In the genomic region with DNA sequence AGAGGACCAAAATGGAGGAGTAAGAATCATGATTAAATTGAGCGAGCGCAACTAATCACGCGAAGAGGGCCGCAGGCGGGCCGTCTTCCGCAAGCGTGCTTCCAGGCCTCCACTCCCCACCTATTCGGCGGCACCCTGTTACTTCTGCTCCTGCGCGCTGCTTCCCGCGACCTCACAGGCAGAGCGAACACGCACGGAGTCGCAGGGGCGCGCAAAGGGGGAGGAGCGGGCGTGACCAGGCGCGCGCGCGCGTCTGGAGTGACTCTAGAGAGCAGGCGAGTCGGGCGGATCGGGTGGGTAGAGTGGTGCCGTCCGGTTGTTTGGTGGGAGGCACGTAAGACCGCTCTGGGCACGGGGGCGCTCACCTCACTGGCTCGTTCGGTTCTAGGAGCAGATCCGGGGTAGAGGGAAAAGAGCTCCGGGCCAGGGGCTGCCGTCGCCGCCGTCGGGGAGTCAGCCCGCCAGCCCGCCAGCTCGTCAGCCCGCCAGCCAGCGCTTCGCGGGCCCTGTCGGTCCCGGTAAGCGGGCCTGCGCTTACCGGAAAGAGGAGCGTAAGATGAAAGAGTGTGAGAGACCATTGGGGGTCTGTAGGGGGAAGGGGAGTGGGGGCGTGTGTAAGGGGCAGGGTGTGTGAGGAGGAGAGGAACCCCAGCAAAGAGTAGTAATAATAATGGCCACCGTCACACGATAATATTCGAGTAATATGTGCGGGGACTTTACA, we compare ENCODE assay signal across 1 cellular context.
TF ChIP-seq lines count a peak whose summit lies in the region.

A gene (plus strand): TSS at position 377 of the 721 bp plus-strand sequence. CDS start 4,652 bp downstream, outside the sequence.

TF ChIP-seq in HepG2, 621 proteins besides CTCF, POLR2A, EP300 and RAD21 (continued from another document and continues in another):
- TF ChIP-seq, protein P1, sequence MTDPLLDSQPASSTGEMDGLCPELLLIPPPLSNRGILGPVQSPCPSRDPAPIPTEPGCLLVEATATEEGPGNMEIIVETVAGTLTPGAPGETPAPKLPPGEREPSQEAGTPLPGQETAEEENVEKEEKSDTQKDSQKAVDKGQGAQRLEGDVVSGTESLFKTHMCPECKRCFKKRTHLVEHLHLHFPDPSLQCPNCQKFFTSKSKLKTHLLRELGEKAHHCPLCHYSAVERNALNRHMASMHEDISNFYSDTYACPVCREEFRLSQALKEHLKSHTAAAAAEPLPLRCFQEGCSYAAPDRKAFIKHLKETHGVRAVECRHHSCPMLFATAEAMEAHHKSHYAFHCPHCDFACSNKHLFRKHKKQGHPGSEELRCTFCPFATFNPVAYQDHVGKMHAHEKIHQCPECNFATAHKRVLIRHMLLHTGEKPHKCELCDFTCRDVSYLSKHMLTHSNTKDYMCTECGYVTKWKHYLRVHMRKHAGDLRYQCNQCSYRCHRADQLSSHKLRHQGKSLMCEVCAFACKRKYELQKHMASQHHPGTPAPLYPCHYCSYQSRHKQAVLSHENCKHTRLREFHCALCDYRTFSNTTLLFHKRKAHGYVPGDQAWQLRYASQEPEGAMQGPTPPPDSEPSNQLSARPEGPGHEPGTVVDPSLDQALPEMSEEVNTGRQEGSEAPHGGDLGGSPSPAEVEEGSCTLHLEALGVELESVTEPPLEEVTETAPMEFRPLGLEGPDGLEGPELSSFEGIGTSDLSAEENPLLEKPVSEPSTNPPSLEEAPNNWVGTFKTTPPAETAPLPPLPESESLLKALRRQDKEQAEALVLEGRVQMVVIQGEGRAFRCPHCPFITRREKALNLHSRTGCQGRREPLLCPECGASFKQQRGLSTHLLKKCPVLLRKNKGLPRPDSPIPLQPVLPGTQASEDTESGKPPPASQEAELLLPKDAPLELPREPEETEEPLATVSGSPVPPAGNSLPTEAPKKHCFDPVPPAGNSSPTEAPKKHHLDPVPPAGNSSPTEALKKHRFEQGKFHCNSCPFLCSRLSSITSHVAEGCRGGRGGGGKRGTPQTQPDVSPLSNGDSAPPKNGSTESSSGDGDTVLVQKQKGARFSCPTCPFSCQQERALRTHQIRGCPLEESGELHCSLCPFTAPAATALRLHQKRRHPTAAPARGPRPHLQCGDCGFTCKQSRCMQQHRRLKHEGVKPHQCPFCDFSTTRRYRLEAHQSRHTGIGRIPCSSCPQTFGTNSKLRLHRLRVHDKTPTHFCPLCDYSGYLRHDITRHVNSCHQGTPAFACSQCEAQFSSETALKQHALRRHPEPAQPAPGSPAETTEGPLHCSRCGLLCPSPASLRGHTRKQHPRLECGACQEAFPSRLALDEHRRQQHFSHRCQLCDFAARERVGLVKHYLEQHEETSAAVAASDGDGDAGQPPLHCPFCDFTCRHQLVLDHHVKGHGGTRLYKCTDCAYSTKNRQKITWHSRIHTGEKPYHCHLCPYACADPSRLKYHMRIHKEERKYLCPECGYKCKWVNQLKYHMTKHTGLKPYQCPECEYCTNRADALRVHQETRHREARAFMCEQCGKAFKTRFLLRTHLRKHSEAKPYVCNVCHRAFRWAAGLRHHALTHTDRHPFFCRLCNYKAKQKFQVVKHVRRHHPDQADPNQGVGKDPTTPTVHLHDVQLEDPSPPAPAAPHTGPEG (CRISPR knock-in tag; IDR thresholded peaks at IDR 0.05) = no peak
- TF ChIP-seq, protein P2, sequence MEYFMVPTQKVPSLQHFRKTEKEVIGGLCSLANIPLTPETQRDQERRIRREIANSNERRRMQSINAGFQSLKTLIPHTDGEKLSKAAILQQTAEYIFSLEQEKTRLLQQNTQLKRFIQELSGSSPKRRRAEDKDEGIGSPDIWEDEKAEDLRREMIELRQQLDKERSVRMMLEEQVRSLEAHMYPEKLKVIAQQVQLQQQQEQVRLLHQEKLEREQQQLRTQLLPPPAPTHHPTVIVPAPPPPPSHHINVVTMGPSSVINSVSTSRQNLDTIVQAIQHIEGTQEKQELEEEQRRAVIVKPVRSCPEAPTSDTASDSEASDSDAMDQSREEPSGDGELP (IDR thresholded peaks at IDR 0.05; ENCODE audit: borderline replicate concordance, low read depth) = no peak
- TF ChIP-seq, protein P3, sequence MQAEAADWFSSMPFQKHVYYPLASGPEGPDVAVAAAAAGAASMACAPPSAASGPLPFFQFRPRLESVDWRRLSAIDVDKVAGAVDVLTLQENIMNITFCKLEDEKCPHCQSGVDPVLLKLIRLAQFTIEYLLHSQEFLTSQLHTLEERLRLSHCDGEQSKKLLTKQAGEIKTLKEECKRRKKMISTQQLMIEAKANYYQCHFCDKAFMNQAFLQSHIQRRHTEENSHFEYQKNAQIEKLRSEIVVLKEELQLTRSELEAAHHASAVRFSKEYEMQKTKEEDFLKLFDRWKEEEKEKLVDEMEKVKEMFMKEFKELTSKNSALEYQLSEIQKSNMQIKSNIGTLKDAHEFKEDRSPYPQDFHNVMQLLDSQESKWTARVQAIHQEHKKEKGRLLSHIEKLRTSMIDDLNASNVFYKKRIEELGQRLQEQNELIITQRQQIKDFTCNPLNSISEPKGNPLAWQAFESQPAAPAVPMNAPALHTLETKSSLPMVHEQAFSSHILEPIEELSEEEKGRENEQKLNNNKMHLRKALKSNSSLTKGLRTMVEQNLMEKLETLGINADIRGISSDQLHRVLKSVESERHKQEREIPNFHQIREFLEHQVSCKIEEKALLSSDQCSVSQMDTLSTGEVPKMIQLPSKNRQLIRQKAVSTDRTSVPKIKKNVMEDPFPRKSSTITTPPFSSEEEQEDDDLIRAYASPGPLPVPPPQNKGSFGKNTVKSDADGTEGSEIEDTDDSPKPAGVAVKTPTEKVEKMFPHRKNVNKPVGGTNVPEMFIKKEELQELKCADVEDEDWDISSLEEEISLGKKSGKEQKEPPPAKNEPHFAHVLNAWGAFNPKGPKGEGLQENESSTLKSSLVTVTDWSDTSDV (CRISPR knock-in tag; IDR thresholded peaks at IDR 0.05) = 0 out of 2 replicates have a peak, but pooled peaks have one; percentile 56
- TF ChIP-seq, protein P4, sequence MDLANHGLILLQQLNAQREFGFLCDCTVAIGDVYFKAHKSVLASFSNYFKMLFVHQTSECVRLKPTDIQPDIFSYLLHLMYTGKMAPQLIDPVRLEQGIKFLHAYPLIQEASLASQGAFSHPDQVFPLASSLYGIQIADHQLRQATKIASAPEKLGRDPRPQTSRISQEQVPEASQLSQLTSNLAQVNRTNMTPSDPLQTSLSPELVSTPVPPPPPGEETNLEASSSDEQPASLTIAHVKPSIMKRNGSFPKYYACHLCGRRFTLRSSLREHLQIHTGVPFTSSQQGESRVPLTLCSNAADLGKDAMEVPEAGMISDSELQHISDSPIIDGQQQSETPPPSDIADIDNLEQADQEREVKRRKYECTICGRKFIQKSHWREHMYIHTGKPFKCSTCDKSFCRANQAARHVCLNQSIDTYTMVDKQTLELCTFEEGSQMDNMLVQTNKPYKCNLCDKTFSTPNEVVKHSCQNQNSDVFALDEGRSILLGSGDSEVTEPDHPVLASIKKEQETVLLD (CRISPR knock-in tag; IDR thresholded peaks at IDR 0.05; ENCODE audit: low read depth) = peak; percentile 88; the same call in 1 of the 2 replicates
- TF ChIP-seq SIX1 (CRISPR knock-in tag; IDR thresholded peaks at IDR 0.05; ENCODE audit: borderline replicate concordance) (no peak; the same call in 1 of the 2 replicates), ZNF10 (CRISPR knock-in tag; IDR thresholded peaks at IDR 0.05; ENCODE audit: borderline replicate concordance, low read depth) (no peak), NFATC3 (CRISPR knock-in tag; IDR thresholded peaks at IDR 0.05) (0 out of 2 replicates have a peak, but pooled peaks have one; percentile 24), BHLHE40 (IDR thresholded peaks at IDR 0.05; ENCODE audit: low read length) (peak; percentile 63), ZNF891 (CRISPR knock-in tag; IDR thresholded peaks at IDR 0.05) (no peak; the same call in 1 of the 2 replicates), PHF5A (CRISPR knock-in tag; IDR thresholded peaks at IDR 0.05; ENCODE audit: low read depth, unreplicated experiment) (no peak), ZFP37 (CRISPR knock-in tag; IDR thresholded peaks at IDR 0.05; ENCODE audit: borderline replicate concordance) (no peak), SPEN (CRISPR knock-in tag; IDR thresholded peaks at IDR 0.05; ENCODE audit: low read depth) (peak; percentile 84), XBP1 (CRISPR knock-in tag; IDR thresholded peaks at IDR 0.05) (no peak), ZNF30 (CRISPR knock-in tag; IDR thresholded peaks at IDR 0.05) (no peak), RNF2 (conservative IDR thresholded peaks at IDR 0.05; ENCODE audit: low read depth) (no peak), ZNF777 (CRISPR knock-in tag; IDR thresholded peaks at IDR 0.05) (peak; percentile 85), ZNF598 (CRISPR knock-in tag; IDR thresholded peaks at IDR 0.05; ENCODE audit: borderline replicate concordance) (no peak; the same call in 1 of the 2 replicates), ZNF670 (CRISPR knock-in tag; IDR thresholded peaks at IDR 0.05; ENCODE audit: borderline replicate concordance) (peak; percentile 38; the same call in 1 of the 2 replicates), ZNF788 (CRISPR knock-in tag; IDR thresholded peaks at IDR 0.05; ENCODE audit: borderline replicate concordance) (peak; percentile 67; the same call in 1 of the 2 replicates), CREB1 (IDR thresholded peaks at IDR 0.05) (peak; percentile 62; the same call in 1 of the 2 replicates), CREB1 (CRISPR knock-in tag; IDR thresholded peaks at IDR 0.05) (no peak; the same call in none of the 2 replicates), ZMAT3 (CRISPR knock-in tag; conservative IDR thresholded peaks at IDR 0.05) (0 out of 2 replicates have a peak, but pooled peaks have one; percentile 40), TAF15 (IDR thresholded peaks at IDR 0.05; ENCODE audit: low read depth, low read length, poor library complexity, severe bottlenecking) (no peak), SAP130 (CRISPR knock-in tag; IDR thresholded peaks at IDR 0.05; ENCODE audit: low read depth) (peak; percentile 74), MAZ (IDR thresholded peaks at IDR 0.05; ENCODE audit: borderline replicate concordance, low read depth, low read length) (no peak), MAZ (CRISPR knock-in tag; IDR thresholded peaks at IDR 0.05; ENCODE audit: low read depth) (peak; percentile 65), KLF9 (CRISPR knock-in tag; IDR thresholded peaks at IDR 0.05; ENCODE audit: low read depth) (no peak), ZNF337 (CRISPR knock-in tag; IDR thresholded peaks at IDR 0.05; ENCODE audit: borderline replicate concordance, low read depth) (no peak), ZEB1 (IDR thresholded peaks at IDR 0.05; ENCODE audit: insufficient replicate concordance, low read depth) (no peak), PRMT3 (CRISPR knock-in tag; IDR thresholded peaks at IDR 0.05; ENCODE audit: borderline replicate concordance, low read depth) (no peak)
- TF ChIP-seq, protein P5, sequence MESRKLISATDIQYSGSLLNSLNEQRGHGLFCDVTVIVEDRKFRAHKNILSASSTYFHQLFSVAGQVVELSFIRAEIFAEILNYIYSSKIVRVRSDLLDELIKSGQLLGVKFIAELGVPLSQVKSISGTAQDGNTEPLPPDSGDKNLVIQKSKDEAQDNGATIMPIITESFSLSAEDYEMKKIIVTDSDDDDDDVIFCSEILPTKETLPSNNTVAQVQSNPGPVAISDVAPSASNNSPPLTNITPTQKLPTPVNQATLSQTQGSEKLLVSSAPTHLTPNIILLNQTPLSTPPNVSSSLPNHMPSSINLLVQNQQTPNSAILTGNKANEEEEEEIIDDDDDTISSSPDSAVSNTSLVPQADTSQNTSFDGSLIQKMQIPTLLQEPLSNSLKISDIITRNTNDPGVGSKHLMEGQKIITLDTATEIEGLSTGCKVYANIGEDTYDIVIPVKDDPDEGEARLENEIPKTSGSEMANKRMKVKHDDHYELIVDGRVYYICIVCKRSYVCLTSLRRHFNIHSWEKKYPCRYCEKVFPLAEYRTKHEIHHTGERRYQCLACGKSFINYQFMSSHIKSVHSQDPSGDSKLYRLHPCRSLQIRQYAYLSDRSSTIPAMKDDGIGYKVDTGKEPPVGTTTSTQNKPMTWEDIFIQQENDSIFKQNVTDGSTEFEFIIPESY (CRISPR knock-in tag; IDR thresholded peaks at IDR 0.05) = 0 out of 2 replicates have a peak, but pooled peaks have one; percentile 15
- TF ChIP-seq, protein P6, sequence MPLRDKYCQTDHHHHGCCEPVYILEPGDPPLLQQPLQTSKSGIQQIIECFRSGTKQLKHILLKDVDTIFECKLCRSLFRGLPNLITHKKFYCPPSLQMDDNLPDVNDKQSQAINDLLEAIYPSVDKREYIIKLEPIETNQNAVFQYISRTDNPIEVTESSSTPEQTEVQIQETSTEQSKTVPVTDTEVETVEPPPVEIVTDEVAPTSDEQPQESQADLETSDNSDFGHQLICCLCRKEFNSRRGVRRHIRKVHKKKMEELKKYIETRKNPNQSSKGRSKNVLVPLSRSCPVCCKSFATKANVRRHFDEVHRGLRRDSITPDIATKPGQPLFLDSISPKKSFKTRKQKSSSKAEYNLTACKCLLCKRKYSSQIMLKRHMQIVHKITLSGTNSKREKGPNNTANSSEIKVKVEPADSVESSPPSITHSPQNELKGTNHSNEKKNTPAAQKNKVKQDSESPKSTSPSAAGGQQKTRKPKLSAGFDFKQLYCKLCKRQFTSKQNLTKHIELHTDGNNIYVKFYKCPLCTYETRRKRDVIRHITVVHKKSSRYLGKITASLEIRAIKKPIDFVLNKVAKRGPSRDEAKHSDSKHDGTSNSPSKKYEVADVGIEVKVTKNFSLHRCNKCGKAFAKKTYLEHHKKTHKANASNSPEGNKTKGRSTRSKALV (CRISPR knock-in tag; IDR thresholded peaks at IDR 0.05) = 0 out of 2 replicates have a peak, but pooled peaks have one; percentile 28
